33 cellular contexts compared by ENCODE assay signal in the genomic region with DNA sequence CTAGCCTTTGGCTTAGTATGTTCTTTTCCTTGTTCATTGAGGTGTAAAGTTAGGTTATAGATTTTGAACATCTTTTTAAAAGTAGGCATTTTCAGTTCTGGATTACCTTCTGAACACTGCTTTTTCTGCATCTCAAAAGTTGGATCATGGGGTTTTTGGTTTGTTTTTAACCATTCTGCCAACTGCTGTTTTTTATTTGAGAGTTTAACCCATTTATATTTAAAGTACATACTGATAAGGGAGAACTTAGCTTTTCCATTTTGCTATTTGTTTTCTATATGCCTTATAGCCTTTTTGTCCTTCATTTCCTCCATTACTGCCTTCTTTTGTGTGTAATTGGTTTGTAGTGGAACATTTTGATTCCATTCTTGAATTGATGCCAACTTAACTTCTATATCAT.
"Had no signal": no experiment of that assay in that cellular context is flagged by ENCODE, and none has a peak within 500 bp of the region (broad histone marks: within the 10 kb centered on the region; RNA-seq: fewer than 3 reads in every experiment).

No MANE protein-coding gene starts in this region.

- ATAC-seq: activated naive CD4-positive, alpha-beta T cell treated with anti-CD3 and anti-CD28 coated beads, Interleukin-2, amount 50 U/mL, for 72 hours; activated naive CD8-positive, alpha-beta T cell treated with anti-CD3 and anti-CD28 coated beads, Interleukin-2, amount 50 U/mL, for 24 hours; activated T-cell treated with anti-CD3 and anti-CD28 coated beads, Interleukin-2, amount 50 U/mL, for 4 hours; activated T-cell treated with anti-CD3 and anti-CD28 coated beads, Interleukin-2, amount 50 U/mL, for 72 hours; activated T-helper 17 cell treated with anti-CD3 and anti-CD28 coated beads, Interleukin-2, amount 50 U/mL, for 72 hours; body of pancreas had no signal

- H3K27me3 ChIP-seq: adrenal gland, ascending aorta, body of pancreas, brain microvascular endothelial cell, breast epithelium, cardiac muscle cell had no signal

- H3K36me3 ChIP-seq: adrenal gland, ascending aorta, brain microvascular endothelial cell, breast epithelium, cardiac muscle cell had no signal

- H3K9me3 ChIP-seq: adrenal gland, body of pancreas had no signal

- FAIRE-seq: astrocyte, bronchial epithelial cell had no signal

- DNase-seq: activated effector memory CD4-positive, alpha-beta T cell treated with anti-CD3 and anti-CD28 coated beads, Interleukin-2, amount 50 U/mL, for 16 hours; activated effector memory CD4-positive, alpha-beta T cell treated with Interleukin-2 at 50 U/mL for 16 hours; activated gamma-delta T cell; activated gamma-delta T cell treated with Interleukin-2 at 50 U/mL for 16 hours; activated naive CD4-positive, alpha-beta T cell; activated naive CD4-positive, alpha-beta T cell treated with anti-CD3 and anti-CD28 coated beads for 36 hours; activated naive CD4-positive, alpha-beta T cell treated with anti-CD3 and anti-CD28 coated beads, Interleukin-2, amount 10 ng/mL, durations not matched to agents 7 days and 5 days; activated naive CD4-positive, alpha-beta T cell treated with anti-CD3 and anti-CD28 coated beads, Interleukin-2, amount 50 U/mL, for 16 hours; activated naive CD4-positive, alpha-beta T cell treated with Interleukin-2 at 50 U/mL for 16 hours; activated naive CD8-positive, alpha-beta T cell treated with anti-CD3 and anti-CD28 coated beads for 36 hours; activated naive CD8-positive, alpha-beta T cell treated with anti-CD3 and anti-CD28 coated beads, Interleukin-2, amount 10 ng/mL, durations not matched to agents 7 days and 5 days; activated naive CD8-positive, alpha-beta T cell treated with anti-CD3 and anti-CD28 coated beads, Interleukin-2, amount 50 U/mL, for 24 hours; activated T-cell treated with anti-CD3 and anti-CD28 coated beads, Interleukin-2, amount 50 U/mL, for 24 hours; activated T-cell treated with anti-CD3 and anti-CD28 coated beads, Interleukin-2, amount 50 U/mL, for 4 hours; activated T-cell treated with anti-CD3 and anti-CD28 coated beads, Interleukin-2, amount 50 U/mL, for 48 hours; activated T-cell treated with anti-CD3 and anti-CD28 coated beads, Interleukin-2, amount 50 U/mL, for 72 hours; adrenal gland; amniotic stem cell; amygdala; anterior cingulate cortex; aorta; body of pancreas; brain microvascular endothelial cell; caudate nucleus; central memory CD4-positive, alpha-beta T cell; cerebellar nuclear complex had no signal

- H3K27ac ChIP-seq: adrenal gland, ascending aorta, body of pancreas, brain microvascular endothelial cell, breast epithelium, cardiac muscle cell had no signal

- H3K4me3 ChIP-seq: adrenal gland, ascending aorta, body of pancreas, breast epithelium, cardiac muscle cell had no signal

- H3K4me1 ChIP-seq: adrenal gland, ascending aorta, body of pancreas, breast epithelium had no signal
